28 cellular contexts compared by ENCODE assay signal in the genomic region with DNA sequence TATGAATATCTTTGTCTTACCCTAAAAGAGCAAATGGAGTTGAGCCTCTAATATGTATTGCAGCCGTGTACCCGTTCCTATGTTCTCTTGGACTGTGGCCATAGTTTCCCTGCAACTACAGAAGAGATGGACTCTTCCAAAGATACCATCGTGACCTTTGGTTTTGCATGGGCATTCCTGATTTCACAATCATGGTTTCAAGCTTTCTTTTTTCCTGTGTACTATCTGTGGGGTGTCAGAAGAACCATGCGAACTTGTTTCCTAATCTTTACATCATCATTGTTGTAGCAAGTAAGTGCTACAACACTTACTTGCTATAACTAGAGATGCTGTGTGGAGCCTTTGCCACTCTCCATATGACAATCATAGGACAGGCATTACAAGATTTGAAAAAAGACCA.
"Had no signal": no experiment of that assay in that cellular context is flagged by ENCODE, and none has a peak within 500 bp of the region (broad histone marks: within the 10 kb centered on the region; RNA-seq: fewer than 3 reads in every experiment).

No MANE protein-coding gene starts in this region.

- H3K4me3 ChIP-seq: ascending aorta, cardiac muscle cell had no signal

- H3K4me1 ChIP-seq: ascending aorta had no signal

- H3K9me3 ChIP-seq: ascending aorta had no signal

- DNase-seq: activated CD4-positive, alpha-beta memory T cell treated with anti-CD3 and anti-CD28 coated beads, Interleukin-2, amount 10 ng/mL, durations not matched to agents 7 days and 5 days; activated CD4-positive, alpha-beta T cell treated with anti-CD3 and anti-CD28 coated beads for 1 hour; activated CD4-positive, alpha-beta T cell treated with anti-CD3 and anti-CD28 coated beads for 36 hours; activated CD4-positive, alpha-beta T cell treated with anti-CD3 and anti-CD28 coated beads for 48 hours; activated CD4-positive, alpha-beta T cell treated with anti-CD3 and anti-CD28 coated beads, Interleukin-2, amount 10 ng/mL, durations not matched to agents 7 days and 5 days; activated CD4-positive, alpha-beta T cell treated with anti-CD3 and anti-CD28 coated beads, Interleukin-2, amount 50 U/mL, for 48 hours; activated CD4-positive, CD25-positive, alpha-beta regulatory T cell; activated CD8-positive, alpha-beta memory T cell treated with anti-CD3 and anti-CD28 coated beads for 24 hours; activated CD8-positive, alpha-beta memory T cell treated with anti-CD3 and anti-CD28 coated beads, Interleukin-2, amount 10 ng/mL, durations not matched to agents 7 days and 5 days; activated CD8-positive, alpha-beta memory T cell treated with anti-CD3 and anti-CD28 coated beads, Interleukin-2, amount 50 U/mL, for 48 hours; activated CD8-positive, alpha-beta T cell treated with anti-CD3 and anti-CD28 coated beads, Interleukin-2, amount 10 ng/mL, durations not matched to agents 7 days and 5 days; activated effector memory CD4-positive, alpha-beta T cell treated with Interleukin-2 at 50 U/mL for 16 hours; activated gamma-delta T cell; activated naive CD4-positive, alpha-beta T cell treated with anti-CD3 and anti-CD28 coated beads, Interleukin-2, amount 10 ng/mL, durations not matched to agents 7 days and 5 days; activated naive CD4-positive, alpha-beta T cell treated with Interleukin-2 at 50 U/mL for 16 hours; activated naive CD8-positive, alpha-beta T cell treated with anti-CD3 and anti-CD28 coated beads, Interleukin-2, amount 10 ng/mL, durations not matched to agents 7 days and 5 days; activated naive CD8-positive, alpha-beta T cell treated with anti-CD3 and anti-CD28 coated beads, Interleukin-2, amount 50 U/mL, for 24 hours; activated T-cell treated with anti-CD3 and anti-CD28 coated beads, Interleukin-2, amount 50 U/mL, for 24 hours; activated T-cell treated with anti-CD3 and anti-CD28 coated beads, Interleukin-2, amount 50 U/mL, for 48 hours; amygdala; anterior cingulate cortex; caudate nucleus; cerebellar nuclear complex; T-helper 2 cell; T-helper 9 cell; WERI-Rb-1 had no signal

- H3K27me3 ChIP-seq: ascending aorta, cardiac muscle cell had no signal

- H3K36me3 ChIP-seq: ascending aorta, cardiac muscle cell had no signal

- H3K27ac ChIP-seq: ascending aorta, cardiac muscle cell, WERI-Rb-1 had no signal
